16 cellular contexts compared by ENCODE assay signal in genomic region chr11:31326470-31327148, GRCh38. TPM values are rescaled to one million over a fixed set of nuclear protein-coding genes. Genes with fewer than 3 reads are reported as not detected.
DNase-seq lines count a peak whose midpoint lies in the region; ATAC-seq and TF ChIP-seq lines count a peak whose summit lies in the region.
"Had no signal": no experiment of that assay in that cellular context is flagged by ENCODE, and none has a peak within 500 bp of the region (broad histone marks: within the 10 kb centered on the region; RNA-seq: fewer than 3 reads in every experiment).

No MANE protein-coding gene starts in this region.

- H3K36me3 ChIP-seq in CD8-positive, alpha-beta T cell (ENCODE audit: insufficient read depth, low read length): no peaks in the 10 kb centered on the region
- H3K36me3 ChIP-seq: BE2C, SJCRH30 had no signal

- no peaks in the 10 kb centered on the region for H3K4me1 ChIP-seq in CD8-positive, alpha-beta T cell (ENCODE audit: insufficient read depth, low read length)
- H3K4me1 ChIP-seq: BE2C, SJCRH30 had no signal

- no peak for ATAC-seq in CD8-positive, alpha-beta T cell
- ATAC-seq in GM19324 (IDR thresholded peaks at IDR 0.05; ENCODE audit: low FRiP score, unreplicated experiment): peak; percentile 75
- ATAC-seq in HG02840 (IDR thresholded peaks at IDR 0.05; ENCODE audit: low FRiP score, unreplicated experiment): peak; percentile 58
- no peak for ATAC-seq in HG02623 (IDR thresholded peaks at IDR 0.05; ENCODE audit: unreplicated experiment)
- ATAC-seq: stimulated activated naive CD8-positive, alpha-beta T cell treated with anti-CD3 and anti-CD28 coated beads, Interleukin-15, amount 100 ng/mL, for 72 hours had no signal

- peaks cover 5% of the 10 kb centered on the region for H3K9me3 Mint-ChIP-seq in CD8-positive, alpha-beta T cell
- no peaks in the 10 kb centered on the region for H3K9me3 Mint-ChIP-seq in T-helper 1 cell treated with Interleukin-12 subunit alpha and Interleukin-12 subunit beta and Interleukin-4 antibody, amounts not matched to agents 30 μg/mL and 1 μg/mL, for 36 hours

- TF ChIP-seq CTCF in CD8-positive, alpha-beta T cell (IDR thresholded peaks at IDR 0.05): no peak

- POLR2A ChIA-PET in CD8-positive, alpha-beta T cell (lab: Charles Lee): no interaction called here

- H3K4me3 Mint-ChIP-seq in CD8-positive, alpha-beta T cell: peak overlapping the region; percentile 36
- peak overlapping the region; percentile 27 for H3K4me3 Mint-ChIP-seq in T-helper 1 cell treated with Interleukin-12 subunit alpha and Interleukin-12 subunit beta and Interleukin-4 antibody, amounts not matched to agents 30 μg/mL and 1 μg/mL, for 36 hours
- H3K4me3 Mint-ChIP-seq: stimulated activated naive CD8-positive, alpha-beta T cell treated with anti-CD3 and anti-CD28 coated beads, Interleukin-15, amount 100 ng/mL, for 72 hours had no signal

- H3K36me3 Mint-ChIP-seq in CD8-positive, alpha-beta T cell: no peaks in the 10 kb centered on the region
- H3K36me3 Mint-ChIP-seq in T-helper 1 cell treated with Interleukin-12 subunit alpha and Interleukin-12 subunit beta and Interleukin-4 antibody, amounts not matched to agents 30 μg/mL and 1 μg/mL, for 36 hours (ENCODE audit: low read depth): no peaks in the 10 kb centered on the region

- no peak overlapping the region for H3K27ac ChIP-seq in CD8-positive, alpha-beta T cell (ENCODE audit: low read depth, low read length)
- H3K27ac ChIP-seq: SJCRH30 had no signal

- no peaks in the 10 kb centered on the region for H3K9me3 ChIP-seq in CD8-positive, alpha-beta T cell (ENCODE audit: low read length)
- H3K9me3 ChIP-seq: BE2C, SJCRH30 had no signal

- H3K27ac Mint-ChIP-seq in CD8-positive, alpha-beta T cell: no peak overlapping the region
- H3K27ac Mint-ChIP-seq in T-helper 1 cell treated with Interleukin-12 subunit alpha and Interleukin-12 subunit beta and Interleukin-4 antibody, amounts not matched to agents 30 μg/mL and 1 μg/mL, for 36 hours: peak overlapping the region; percentile 47
- H3K27ac Mint-ChIP-seq: stimulated activated naive CD8-positive, alpha-beta T cell treated with anti-CD3 and anti-CD28 coated beads, Interleukin-15, amount 100 ng/mL, for 72 hours had no signal

- H3K4me3 ChIP-seq in CD8-positive, alpha-beta T cell (ENCODE audit: low read depth, low read length): no peak overlapping the region
- H3K4me3 ChIP-seq: SJCRH30 had no signal

- CTCF ChIA-PET in CD8-positive, alpha-beta T cell (lab: Charles Lee): interaction anchor here (0.6 kb wide), 1 partner anchor 70 kb away, joined by 3 read pairs; no protein-coding TSS in a partner anchor

- H3K27me3 ChIP-seq in CD8-positive, alpha-beta T cell (ENCODE audit: insufficient read depth, low read length): peaks cover 2% of the 10 kb centered on the region
- H3K27me3 ChIP-seq: BE2C, SJCRH30 had no signal

- peaks cover 7% of the 10 kb centered on the region for H3K27me3 Mint-ChIP-seq in CD8-positive, alpha-beta T cell (ENCODE audit: low read depth)
- no peaks in the 10 kb centered on the region for H3K27me3 Mint-ChIP-seq in T-helper 1 cell treated with Interleukin-12 subunit alpha and Interleukin-12 subunit beta and Interleukin-4 antibody, amounts not matched to agents 30 μg/mL and 1 μg/mL, for 36 hours (ENCODE audit: low read depth)

- H3K4me1 Mint-ChIP-seq in CD8-positive, alpha-beta T cell (ENCODE audit: low read depth): peaks cover 3% of the 10 kb centered on the region
- peaks cover 9% of the 10 kb centered on the region for H3K4me1 Mint-ChIP-seq in T-helper 1 cell treated with Interleukin-12 subunit alpha and Interleukin-12 subunit beta and Interleukin-4 antibody, amounts not matched to agents 30 μg/mL and 1 μg/mL, for 36 hours (ENCODE audit: low read depth)

- DNase-seq in CD8-positive, alpha-beta T cell: no peak
- no peak for DNase-seq in stimulated activated CD4-positive, alpha-beta T cell treated with anti-CD3 and anti-CD28 coated beads, Interleukin-4, amount 100 ng/mL, for 4 hours
- no peak for DNase-seq in SHP77 (lab: John Stamatoyannopoulos, UW)
- no peak for DNase-seq in H4 (ENCODE audit: low spot score)
- DNase-seq: activated T-cell treated with anti-CD3 and anti-CD28 coated beads, Interleukin-2, amount 50 U/mL, for 48 hours; anterior cingulate cortex; BE2C; kidney glomerular epithelial cell; NCI-H1417; NCI-H774; SJCRH30; stimulated activated naive CD8-positive, alpha-beta T cell treated with anti-CD3 and anti-CD28 coated beads, Interleukin-15, amount 100 ng/mL, for 72 hours had no signal

- intact Hi-C loops in CD8-positive, alpha-beta T cell (cut with DNase I, micrococcal nuclease): no loop called here

RNA-seq across cellular contexts. Expression of gene DCDC1, which starts 42.9 kb away (rescaled TPM):
- under 1 TPM in 1 of 2 experiments, not detected in 1; 0.19 TPM for total RNA-seq in CD8-positive, alpha-beta T cell
- 0.08 and 0.31 TPM in 2 replicates for total RNA-seq in H4 (2014; rRNA removed; shearing (Covaris generic))

RNA-seq across cellular contexts. Expression of gene DNAJC24, which starts 43.1 kb away (rescaled TPM):
- 1 to 10 TPM; 7.0 to 7.3 TPM for total RNA-seq in CD8-positive, alpha-beta T cell
- total RNA-seq in H4 (2014; rRNA removed; shearing (Covaris generic)): 12.7 and 14.2 TPM in 2 replicates

Comparison
In these comparisons a context has a peak if more than half of its experiments do, and no peak if none do; other contexts are left out.
1. ATAC-seq: peak in GM19324 (single experiment) and HG02840 (single experiment); none in CD8-positive, alpha-beta T cell (single experiment) and HG02623 (single experiment).